In the genomic region with DNA sequence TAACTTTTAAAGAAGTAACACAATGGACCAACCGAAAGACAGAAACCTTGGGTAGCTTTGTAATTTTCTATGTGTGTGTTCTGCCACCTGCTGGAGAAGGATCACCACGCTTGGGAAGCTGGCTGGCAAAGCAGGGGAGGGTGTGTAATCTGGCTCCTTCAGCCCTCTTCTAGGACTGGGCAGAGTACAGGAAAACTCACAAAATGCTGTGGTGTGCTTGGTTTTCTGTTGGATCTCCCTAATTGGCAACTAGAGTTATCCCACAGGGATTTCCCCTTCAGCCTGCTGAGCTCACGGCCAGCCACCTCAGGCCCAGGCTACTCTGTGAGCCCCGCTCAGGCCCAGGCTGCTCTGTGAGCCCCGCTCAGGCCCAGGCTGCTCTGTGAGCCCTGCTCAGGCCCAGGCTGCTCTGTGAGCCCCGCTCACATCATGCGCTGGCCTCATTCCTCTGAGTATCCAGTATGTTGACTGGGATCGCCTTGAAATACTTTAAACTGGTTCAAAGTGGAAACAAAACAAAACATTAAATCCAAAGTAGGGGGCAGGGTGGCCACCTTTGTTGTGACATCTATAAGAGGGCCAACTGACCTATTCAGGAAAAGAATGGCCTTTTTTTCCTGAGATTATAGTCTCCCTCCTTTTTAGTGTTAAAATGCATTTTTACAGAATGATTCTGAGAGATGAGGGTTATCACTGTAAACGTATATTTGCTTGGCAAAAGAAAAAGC, we compare ENCODE assay signal across 8 cellular contexts. TPM values are rescaled to one million over a fixed set of nuclear protein-coding genes. Genes with fewer than 3 reads are reported as not detected.
A peak's percentile ranks its signal among the peaks of the same experiment; 100 is the strongest.
DNase-seq lines count a peak whose midpoint lies in the region; ATAC-seq and TF ChIP-seq lines count a peak whose summit lies in the region.

No MANE protein-coding gene starts in this region.

- ATAC-seq in T-cell (replicated peaks in 1 of 4) (peak; percentile 57 to 65 (median 63)), body of pancreas (peak; percentile 85), gastrocnemius medialis (peak; percentile 83 to 86), HG03457 (IDR thresholded peaks at IDR 0.05; ENCODE audit: unreplicated experiment) (no peak)

- POLR2A ChIA-PET in T-cell (lab: Charles Lee): no interaction called here

- CTCF ChIA-PET in T-cell (lab: Charles Lee): interaction anchor here (0.6 to 6.3 kb wide), 19 partner anchors 9 to 1411 kb away, joined by 3 to 69 read pairs (median 4); a partner anchor contains a TSS

- H4K20me1 ChIP-seq in H9 (ENCODE audit: control insufficient read depth, insufficient read depth, insufficient read length): no peaks in the 10 kb centered on the region

- H3K4ac ChIP-seq in H9 (ENCODE audit: low read depth, low read length): no peak overlapping the region

- H3K56ac ChIP-seq in H9 (ENCODE audit: insufficient read length, low read depth, low read length): no peak overlapping the region

- peaks cover 4% of the 10 kb centered on the region; the same call in 1 of the 2 replicates for H3K4me1 ChIP-seq in H9 (ENCODE audit: insufficient read depth, low read length)
- peaks cover 5% of the 10 kb centered on the region for H3K4me1 ChIP-seq in body of pancreas
- peaks cover 14 to 34% of the 10 kb centered on the region in 2 donors for H3K4me1 ChIP-seq in gastrocnemius medialis

- TF ChIP-seq CTCF in H9 (conservative IDR thresholded peaks at IDR 0.05): peak; percentile 86
- TF ChIP-seq CTCF in body of pancreas (IDR thresholded peaks at IDR 0.05): peak; percentile 31 to 80 (median 70)
- TF ChIP-seq CTCF in gastrocnemius medialis (IDR thresholded peaks at IDR 0.05 in 4 of 5, conservative IDR thresholded peaks at IDR 0.05 in 1 of 5): peak; percentile 60 to 80 (median 75)

- no peaks in the 10 kb centered on the region for H3K36me3 ChIP-seq in body of pancreas (replicated peaks in 1 of 2; ENCODE audit: insufficient read depth in 1 of 2, low read depth in 2 of 2)
- H3K36me3 ChIP-seq in gastrocnemius medialis: no peaks in the 10 kb centered on the region

- no peaks in the 10 kb centered on the region for H3K36me3 Mint-ChIP-seq in H9 (ENCODE audit: insufficient read depth in 1 of 3, low read depth in 3 of 3)
- H3K36me3 Mint-ChIP-seq in T-cell: no peaks in the 10 kb centered on the region

- in situ Hi-C loops in gastrocnemius medialis (cut with MboI; ENCODE audit: low sequenced_read_pairs in 4 of 4): loop anchor here (5.0 to 25.0 kb wide), 10 partner anchors 183 to 743 kb away; no protein-coding TSS in a partner anchor

- H3K18ac ChIP-seq in H9 (ENCODE audit: insufficient read length, low read depth, low read length): no peak overlapping the region

- no CpG with 5 or more reads among the region's 9 CpGs for WGBS in H9 (ENCODE audit: extremely low coverage, insufficient read length, low lambda C conversion rate)
- WGBS in body of pancreas, 2 donors: 54 to 59% methylated on average over 8 to 9 of the region's 9 CpGs

- peaks cover under 1% of the 10 kb centered on the region; the same call in 1 of the 2 replicates for H3K27me3 Mint-ChIP-seq in H9 (ENCODE audit: low read depth)
- H3K27me3 Mint-ChIP-seq in T-cell: no peaks in the 10 kb centered on the region

- no peak overlapping the region for H4K91ac ChIP-seq in H9 (ENCODE audit: insufficient read length, low read depth, low read length)

- no peaks in the 10 kb centered on the region for H3K27me3 ChIP-seq in H9 (ENCODE audit: insufficient read depth, low read length)
- H3K27me3 ChIP-seq in body of pancreas: no peaks in the 10 kb centered on the region
- no peaks in the 10 kb centered on the region for H3K27me3 ChIP-seq in gastrocnemius medialis

- no peak overlapping the region for H2BK120ac ChIP-seq in H9 (ENCODE audit: low read depth, low read length, poor library complexity, severe bottlenecking)

- H3K23me2 ChIP-seq in H9 (ENCODE audit: insufficient read length, low read depth, low read length, poor library complexity, severe bottlenecking): no peaks in the 10 kb centered on the region

- H3K9ac ChIP-seq in H9 (ENCODE audit: extremely low read depth, insufficient read length, low read length): no peak overlapping the region

- H3K27ac Mint-ChIP-seq in H9 (no peak overlapping the region), T-cell (no peak overlapping the region)

- no peak overlapping the region for H2AK5ac ChIP-seq in H9 (ENCODE audit: insufficient read length, low read length)

- H2BK5ac ChIP-seq in H9 (ENCODE audit: insufficient read length, low read length): no peak overlapping the region

- no peak for TF ChIP-seq POLR2A in body of pancreas (IDR thresholded peaks at IDR 0.05)
- TF ChIP-seq POLR2A in gastrocnemius medialis (IDR thresholded peaks at IDR 0.05): no peak

- H3K27ac ChIP-seq in H9 (ENCODE audit: insufficient read length, low read depth, low read length) (no peak overlapping the region), body of pancreas (peak overlapping the region in 1 of 4 donors; percentile 24), gastrocnemius medialis (peak overlapping the region; percentile 21 to 67 (median 48))

- no peaks in the 10 kb centered on the region for H3K79me1 ChIP-seq in H9 (ENCODE audit: insufficient read depth, low read depth, low read length, poor library complexity, severe bottlenecking)

- H2AFZ ChIP-seq in H9 (ENCODE audit: low read length): peak overlapping the region; percentile 15

- H3K4me2 ChIP-seq in H9 (ENCODE audit: insufficient read depth, insufficient read length, low read length): no peak overlapping the region

- H4K8ac ChIP-seq in H9 (replicated peaks; ENCODE audit: insufficient read length, low read depth, low read length): no peak overlapping the region

- no peak overlapping the region for H3K23ac ChIP-seq in H9 (ENCODE audit: insufficient read length, low read depth, low read length)

- H3T11ph ChIP-seq in H9 (ENCODE audit: low read length): no peak overlapping the region

- H3K4me1 Mint-ChIP-seq in H9 (peaks cover 10 to 13% of the 10 kb centered on the region in 2 experiments), T-cell (peaks cover 0 to 9% (median 9%) of the 10 kb centered on the region in 3 donors)

- H3K79me2 ChIP-seq in H9 (ENCODE audit: insufficient read depth, low read length): no peaks in the 10 kb centered on the region

- H2BK12ac ChIP-seq in H9 (ENCODE audit: insufficient read length, low read depth, low read length): no peak overlapping the region

- intact Hi-C loops in body of pancreas (cut with DNase I): loop anchor here (5.0 to 10.0 kb wide), 3 partner anchors 183 to 743 kb away; no protein-coding TSS in a partner anchor
- intact Hi-C loops in gastrocnemius medialis (cut with DNase I; ENCODE audit: low total_unique reads): loop anchor here (2.0 to 5.0 kb wide), 6 partner anchors 53 to 744 kb away; a partner anchor contains a TSS

- no peak overlapping the region for H2BK15ac ChIP-seq in H9 (ENCODE audit: low read depth, low read length)

- H4K5ac ChIP-seq in H9 (ENCODE audit: insufficient read length, low read depth, low read length): no peak overlapping the region

- H3K4me3 ChIP-seq in body of pancreas (no peak overlapping the region), gastrocnemius medialis (no peak overlapping the region)

- H2BK20ac ChIP-seq in H9 (ENCODE audit: low read depth, low read length, poor library complexity, severe bottlenecking): no peak overlapping the region

- peak; percentile 74 for DNase-seq in EH (ENCODE audit: low read depth)
- peak; percentile 75 for DNase-seq in H9
- DNase-seq in NAMALWA (ENCODE audit: low spot score): peak; percentile 62
- peak in 30 of 34 experiments; percentile 6 to 51 (median 34) for DNase-seq in T-cell
- peak; percentile 67 to 74 (median 71) for DNase-seq in body of pancreas
- peak; percentile 65 for DNase-seq in iPS DF 19.7 (ENCODE audit: low read depth, low spot score)
- peak; percentile 36 to 65 for DNase-seq in gastrocnemius medialis

- H3K4me3 Mint-ChIP-seq in H9: no peak overlapping the region
- H3K4me3 Mint-ChIP-seq in T-cell: no peak overlapping the region

- H3K9me3 ChIP-seq in H9 (ENCODE audit: control insufficient read depth, low read depth, low read length): no peaks in the 10 kb centered on the region
- no peaks in the 10 kb centered on the region for H3K9me3 ChIP-seq in body of pancreas
- H3K9me3 ChIP-seq in gastrocnemius medialis: no peaks in the 10 kb centered on the region

- H3K14ac ChIP-seq in H9 (ENCODE audit: insufficient read depth, low read length): peak overlapping the region; percentile 77; the same call in 1 of the 2 replicates

- H3K9me3 Mint-ChIP-seq in H9 (no peaks in the 10 kb centered on the region), T-cell (no peaks in the 10 kb centered on the region)

RNA-seq across cellular contexts. Expression of a gene that starts 52.0 kb away (rescaled TPM):
- not detected in 2 replicates for total RNA-seq in H9 (2021)
- total RNA-seq in T-cell: not detected
- total RNA-seq in body of pancreas: not detected
- total RNA-seq in gastrocnemius medialis: not detected

RNA-seq across cellular contexts. Expression of a gene that starts 53.3 kb away (rescaled TPM):
- total RNA-seq in H9 (2021): not detected in 2 replicates
- not detected for total RNA-seq in T-cell
- total RNA-seq in body of pancreas: not detected
- total RNA-seq in gastrocnemius medialis: not detected
